Comparison of ENCODE assay signal across 14 cellular contexts in the genomic region with DNA sequence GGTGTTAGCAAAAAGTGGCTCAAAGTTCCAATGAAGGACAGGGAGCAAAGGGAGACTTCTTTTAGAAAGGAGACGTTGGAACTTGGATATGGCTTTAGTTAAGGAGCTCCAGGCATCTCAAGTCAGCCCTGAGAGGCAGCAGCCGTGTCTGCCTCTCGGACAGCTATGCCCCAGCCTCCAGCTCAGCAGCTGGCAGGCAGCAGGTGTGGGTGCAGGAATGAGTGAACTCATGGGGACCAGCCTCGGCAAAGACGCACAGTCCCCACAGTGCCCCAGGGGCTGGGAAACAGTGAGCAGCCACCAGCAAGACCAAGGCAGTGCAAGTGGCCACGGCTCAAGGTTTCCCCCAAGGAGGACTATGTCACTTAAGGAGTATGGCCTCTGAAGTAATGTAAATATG. TPM values are rescaled to one million over a fixed set of nuclear protein-coding genes. Genes with fewer than 3 reads are reported as not detected.
DNase-seq lines count a peak whose midpoint lies in the region; ATAC-seq and TF ChIP-seq lines count a peak whose summit lies in the region.
"Had no signal": no experiment of that assay in that cellular context is flagged by ENCODE, and none has a peak within 500 bp of the region (broad histone marks: within the 10 kb centered on the region; RNA-seq: fewer than 3 reads in every experiment).

No MANE protein-coding gene starts in this region.

- H3K56ac ChIP-seq in H9 (ENCODE audit: insufficient read length, low read depth, low read length) = no peak overlapping the region

- H2BK15ac ChIP-seq in H9 (ENCODE audit: low read depth, low read length) = no peak overlapping the region

- TF ChIP-seq POLR2A in gastroesophageal sphincter (IDR thresholded peaks at IDR 0.05) = no peak

- ATAC-seq in gastroesophageal sphincter (no peak), HG03045 (IDR thresholded peaks at IDR 0.05; ENCODE audit: unreplicated experiment) (no peak), HG02798 (IDR thresholded peaks at IDR 0.05; ENCODE audit: poor library complexity, unreplicated experiment) (no peak)

- H3K4me1 Mint-ChIP-seq in H9 = peaks cover 16 to 23% of the 10 kb centered on the region in 2 experiments

- H3K4me3 Mint-ChIP-seq in H9 = no peak overlapping the region; a peak in 1 of 5 replicates

- H3K4me1 ChIP-seq in BLaER1 treated with 17β-estradiol and CSF1 and Interleukin-3, amounts not matched to agents 10 nM and 100 nM = peaks cover 55 to 86% (median 75%) of the 10 kb centered on the region in 10 experiments
- peaks cover 4% of the 10 kb centered on the region; the same call in 1 of the 2 replicates for H3K4me1 ChIP-seq in H9 (ENCODE audit: insufficient read depth, low read length)
- H3K4me1 ChIP-seq in gastroesophageal sphincter = peaks cover 0 to 48% (median 10%) of the 10 kb centered on the region in 3 donors
- H3K4me1 ChIP-seq: BE2C had no signal

- TF ChIP-seq CTCF in H9 (conservative IDR thresholded peaks at IDR 0.05) = no peak
- TF ChIP-seq CTCF in gastroesophageal sphincter (IDR thresholded peaks at IDR 0.05) = no peak

- peak overlapping the region in 2 of 11 experiments; percentile 23 to 57; a peak in 3 of 22 replicates for H3K27ac ChIP-seq in BLaER1 treated with 17β-estradiol and CSF1 and Interleukin-3, amounts not matched to agents 10 nM and 100 nM
- no peak overlapping the region for H3K27ac ChIP-seq in H9 (ENCODE audit: insufficient read length, low read depth, low read length)
- peak overlapping the region in 3 of 4 donors; percentile 90 to 94 (median 92) for H3K27ac ChIP-seq in gastroesophageal sphincter

- H3T11ph ChIP-seq in H9 (ENCODE audit: low read length) = no peak overlapping the region

- H2BK5ac ChIP-seq in H9 (ENCODE audit: insufficient read length, low read length) = no peak overlapping the region

- 0 out of 22 replicates have a peak overlapping the region, but pooled peaks of 1 of the 11 experiments have one; percentile 26 for H3K9ac ChIP-seq in BLaER1 treated with 17β-estradiol and CSF1 and Interleukin-3, amounts not matched to agents 10 nM and 100 nM
- no peak overlapping the region for H3K9ac ChIP-seq in H9 (ENCODE audit: extremely low read depth, insufficient read length, low read length)

- H2BK120ac ChIP-seq in H9 (ENCODE audit: low read depth, low read length, poor library complexity, severe bottlenecking) = no peak overlapping the region

- no peak overlapping the region for H3K4ac ChIP-seq in H9 (ENCODE audit: low read depth, low read length)

- H3K36me3 ChIP-seq in BLaER1 treated with 17β-estradiol and CSF1 and Interleukin-3, amounts not matched to agents 10 nM and 100 nM = peaks cover 0 to 4% (median 0%) of the 10 kb centered on the region in 11 experiments; a peak in 1 of 22 replicates
- H3K36me3 ChIP-seq in gastroesophageal sphincter = no peaks in the 10 kb centered on the region
- H3K36me3 ChIP-seq: BE2C had no signal

- no peak overlapping the region for H4K91ac ChIP-seq in H9 (ENCODE audit: insufficient read length, low read depth, low read length)

- no peak overlapping the region for H2BK20ac ChIP-seq in H9 (ENCODE audit: low read depth, low read length, poor library complexity, severe bottlenecking)

- no peak overlapping the region for H2BK12ac ChIP-seq in H9 (ENCODE audit: insufficient read length, low read depth, low read length)

- no peak overlapping the region for H4K8ac ChIP-seq in H9 (replicated peaks; ENCODE audit: insufficient read length, low read depth, low read length)

- WGBS in H9 (ENCODE audit: extremely low coverage, insufficient read length, low lambda C conversion rate) = no CpG with 5 or more reads among the region's 6 CpGs
- 68% methylated on average over 4 of the region's 6 CpGs; no CpG with 5 or more reads in 1 of the 2 donors for WGBS in gastroesophageal sphincter (ENCODE audit: low coverage in 1 of 2), 2 donors

- TF ChIP-seq EP300 in gastroesophageal sphincter (IDR thresholded peaks at IDR 0.05) = no peak

- peak; percentile 22 for DNase-seq in H9
- DNase-seq in posterior vena cava (ENCODE audit: low spot score) = peak; percentile 71
- no peak for DNase-seq in stimulated activated CD4-positive, alpha-beta T cell treated with anti-CD3 and anti-CD28 coated beads, Interleukin-4, amount 100 ng/mL, for 1 hour
- no peak for DNase-seq in stimulated activated CD4-positive, alpha-beta T cell treated with anti-CD3 and anti-CD28 coated beads, Interleukin-4, amount 100 ng/mL, for 4 hours
- DNase-seq: activated gamma-delta T cell treated with Interleukin-2 at 50 U/mL for 16 hours, BE2C, EL, MG63 had no signal

- peaks cover 3% of the 10 kb centered on the region for H3K23me2 ChIP-seq in H9 (ENCODE audit: insufficient read length, low read depth, low read length, poor library complexity, severe bottlenecking)

- H3K18ac ChIP-seq in H9 (ENCODE audit: insufficient read length, low read depth, low read length) = no peak overlapping the region

- H3K36me3 Mint-ChIP-seq in H9 (ENCODE audit: insufficient read depth in 1 of 3, low read depth in 3 of 3) = peaks cover 4 to 5% (median 5%) of the 10 kb centered on the region in 3 experiments

- no peak overlapping the region for H3K23ac ChIP-seq in H9 (ENCODE audit: insufficient read length, low read depth, low read length)

- H3K27me3 ChIP-seq in BLaER1 treated with 17β-estradiol and CSF1 and Interleukin-3, amounts not matched to agents 10 nM and 100 nM = peaks cover 8 to 40% (median 37%) of the 10 kb centered on the region in 11 experiments; a peak in 21 of 22 replicates
- H3K27me3 ChIP-seq in H9 (ENCODE audit: insufficient read depth, low read length) (peaks cover 3% of the 10 kb centered on the region; the same call in 1 of the 2 replicates), gastroesophageal sphincter (no peaks in the 10 kb centered on the region)
- H3K27me3 ChIP-seq: MG63 had no signal

- H3K4me2 ChIP-seq in BLaER1 treated with 17β-estradiol and CSF1 and Interleukin-3, amounts not matched to agents 10 nM and 100 nM = peak overlapping the region; percentile 63 to 93 (median 78)
- H3K4me2 ChIP-seq in H9 (ENCODE audit: insufficient read depth, insufficient read length, low read length) = no peak overlapping the region

- H3K79me2 ChIP-seq in H9 (ENCODE audit: insufficient read depth, low read length) = no peaks in the 10 kb centered on the region; the same call in 1 of the 2 replicates

- peaks cover 0 to 3% of the 10 kb centered on the region in 2 experiments; a peak in 1 of 5 replicates for H3K9me3 Mint-ChIP-seq in H9

- H3K27me3 Mint-ChIP-seq in H9 (ENCODE audit: low read depth) = peaks cover 44% of the 10 kb centered on the region

- H3K27ac Mint-ChIP-seq in H9 = no peak overlapping the region

- H2AFZ ChIP-seq in H9 (ENCODE audit: low read length) = no peak overlapping the region

- peaks cover 7 to 26% (median 17%) of the 10 kb centered on the region in 11 experiments; a peak in 20 of 22 replicates for H4K20me1 ChIP-seq in BLaER1 treated with 17β-estradiol and CSF1 and Interleukin-3, amounts not matched to agents 10 nM and 100 nM
- H4K20me1 ChIP-seq in H9 (ENCODE audit: control insufficient read depth, insufficient read depth, insufficient read length) = no peaks in the 10 kb centered on the region

- H2AK5ac ChIP-seq in H9 (ENCODE audit: insufficient read length, low read length) = no peak overlapping the region

- H3K9me3 ChIP-seq in BLaER1 treated with 17β-estradiol and CSF1 and Interleukin-3, amounts not matched to agents 10 nM and 100 nM (replicated peaks in 1 of 11) = no peaks in the 10 kb centered on the region
- H3K9me3 ChIP-seq in H9 (ENCODE audit: control insufficient read depth, low read depth, low read length) (no peaks in the 10 kb centered on the region), gastroesophageal sphincter (no peaks in the 10 kb centered on the region)
- H3K9me3 ChIP-seq: BE2C, MG63 had no signal

- H3K4me3 ChIP-seq in BLaER1 treated with 17β-estradiol and CSF1 and Interleukin-3, amounts not matched to agents 10 nM and 100 nM = no peak overlapping the region
- no peak overlapping the region for H3K4me3 ChIP-seq in gastroesophageal sphincter
- H3K4me3 ChIP-seq: MG63 had no signal

- H3K79me1 ChIP-seq in H9 (ENCODE audit: insufficient read depth, low read depth, low read length, poor library complexity, severe bottlenecking) = no peaks in the 10 kb centered on the region

- no peak overlapping the region for H4K5ac ChIP-seq in H9 (ENCODE audit: insufficient read length, low read depth, low read length)

- intact Hi-C loops in posterior vena cava (cut with DNase I) = no loop called here

- no peak overlapping the region for H3K14ac ChIP-seq in H9 (ENCODE audit: insufficient read depth, low read length)

RNA-seq across cellular contexts. Expression of gene LRRFIP1, which starts 1.6 kb away (rescaled TPM):
- total RNA-seq in H9 (2021) (37.1 and 38.5 TPM in 2 replicates), gastroesophageal sphincter (100 to 1,000 TPM; 164 to 225 (median 179) TPM), posterior vena cava (100 to 1,000 TPM; 180 to 357 TPM)

RNA-seq across cellular contexts. Expression of gene RAB17, which starts 35.2 kb away (rescaled TPM):
- 25.9 and 31.9 TPM in 2 replicates for total RNA-seq in H9 (2021)
- 1 to 10 TPM in 3 of 4 donors, under 1 TPM in 1; 0.81 to 6.7 (median 3.2) TPM for total RNA-seq in gastroesophageal sphincter
- 1 to 10 TPM; 2.0 to 2.7 TPM for total RNA-seq in posterior vena cava

RNA-seq across cellular contexts. Expression of gene PRLH, which starts 59.4 kb away (rescaled TPM):
- total RNA-seq in H9 (2021) (not detected in 2 replicates), gastroesophageal sphincter (not detected), posterior vena cava (not detected)
- total RNA-seq: cerebellum, fibroblast of lung had no signal

Comparison
In these comparisons a context has a peak if more than half of its experiments do, and no peak if none do; other contexts are left out.
1. DNase-seq: peak in H9 (single experiment) and posterior vena cava (single experiment); none in stimulated activated CD4-positive, alpha-beta T cell treated with anti-CD3 and anti-CD28 coated beads, Interleukin-4, amount 100 ng/mL, for 1 hour (single experiment) and stimulated activated CD4-positive, alpha-beta T cell treated with anti-CD3 and anti-CD28 coated beads, Interleukin-4, amount 100 ng/mL, for 4 hours (0 of 2).